ENCODE assay signal across 1 cellular context in genomic region chr2:168751104-168751768, GRCh38.
TF ChIP-seq lines count a peak whose summit lies in the region.

No MANE protein-coding gene starts in this region.

TF ChIP-seq in GM23338, 12 proteins besides CTCF, POLR2A, EP300 and RAD21 (continued from another document):
- TF ChIP-seq, protein P1, sequence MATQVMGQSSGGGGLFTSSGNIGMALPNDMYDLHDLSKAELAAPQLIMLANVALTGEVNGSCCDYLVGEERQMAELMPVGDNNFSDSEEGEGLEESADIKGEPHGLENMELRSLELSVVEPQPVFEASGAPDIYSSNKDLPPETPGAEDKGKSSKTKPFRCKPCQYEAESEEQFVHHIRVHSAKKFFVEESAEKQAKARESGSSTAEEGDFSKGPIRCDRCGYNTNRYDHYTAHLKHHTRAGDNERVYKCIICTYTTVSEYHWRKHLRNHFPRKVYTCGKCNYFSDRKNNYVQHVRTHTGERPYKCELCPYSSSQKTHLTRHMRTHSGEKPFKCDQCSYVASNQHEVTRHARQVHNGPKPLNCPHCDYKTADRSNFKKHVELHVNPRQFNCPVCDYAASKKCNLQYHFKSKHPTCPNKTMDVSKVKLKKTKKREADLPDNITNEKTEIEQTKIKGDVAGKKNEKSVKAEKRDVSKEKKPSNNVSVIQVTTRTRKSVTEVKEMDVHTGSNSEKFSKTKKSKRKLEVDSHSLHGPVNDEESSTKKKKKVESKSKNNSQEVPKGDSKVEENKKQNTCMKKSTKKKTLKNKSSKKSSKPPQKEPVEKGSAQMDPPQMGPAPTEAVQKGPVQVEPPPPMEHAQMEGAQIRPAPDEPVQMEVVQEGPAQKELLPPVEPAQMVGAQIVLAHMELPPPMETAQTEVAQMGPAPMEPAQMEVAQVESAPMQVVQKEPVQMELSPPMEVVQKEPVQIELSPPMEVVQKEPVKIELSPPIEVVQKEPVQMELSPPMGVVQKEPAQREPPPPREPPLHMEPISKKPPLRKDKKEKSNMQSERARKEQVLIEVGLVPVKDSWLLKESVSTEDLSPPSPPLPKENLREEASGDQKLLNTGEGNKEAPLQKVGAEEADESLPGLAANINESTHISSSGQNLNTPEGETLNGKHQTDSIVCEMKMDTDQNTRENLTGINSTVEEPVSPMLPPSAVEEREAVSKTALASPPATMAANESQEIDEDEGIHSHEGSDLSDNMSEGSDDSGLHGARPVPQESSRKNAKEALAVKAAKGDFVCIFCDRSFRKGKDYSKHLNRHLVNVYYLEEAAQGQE (IDR thresholded peaks at IDR 0.05; ENCODE audit: unreplicated experiment), result no peak
